Comparison of ENCODE assay signal across 1 cellular context in the genomic region with DNA sequence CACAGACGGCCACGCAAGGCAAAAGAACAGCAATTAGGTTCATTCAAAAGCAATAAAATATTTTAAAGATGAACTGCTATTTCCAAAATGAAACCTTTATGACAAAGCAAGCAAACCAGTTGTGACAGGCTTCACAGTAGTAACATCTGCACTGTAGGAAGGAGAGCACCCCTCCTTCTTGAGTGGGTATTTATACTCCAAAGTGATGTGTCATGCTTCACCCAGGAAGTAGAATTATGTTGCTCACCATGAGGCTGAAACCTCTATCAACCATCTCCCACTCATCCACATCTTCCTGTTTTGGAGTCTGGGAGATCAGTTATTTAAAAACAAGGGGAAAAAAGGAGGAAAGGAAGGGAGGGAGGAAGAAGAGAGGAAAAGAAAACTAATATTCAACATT.
TF ChIP-seq lines count a peak whose summit lies in the region.

No MANE protein-coding gene starts in this region.

TF ChIP-seq in K562, 482 proteins besides CTCF, POLR2A, EP300 and RAD21:
- no peak for TF ChIP-seq PTBP1 (IDR thresholded peaks at IDR 0.05; ENCODE audit: low read depth, low read length)
- 0 out of 2 replicates have a peak, but pooled peaks have one; percentile 29 for TF ChIP-seq ELF1 (tag; IDR thresholded peaks at IDR 0.05)
- TF ChIP-seq RBM17 (IDR thresholded peaks at IDR 0.05; ENCODE audit: borderline replicate concordance, low read depth, low read length): no peak
- TF ChIP-seq NR2C2 (CRISPR knock-in tag; IDR thresholded peaks at IDR 0.05): no peak
- TF ChIP-seq NR2C2 (tag; IDR thresholded peaks at IDR 0.05): peak; percentile 58
- no peak for TF ChIP-seq NR2C1 (IDR thresholded peaks at IDR 0.05)
- TF ChIP-seq NR2C1 (tag; IDR thresholded peaks at IDR 0.05): peak; percentile 40; the same call in 1 of the 2 replicates
- peak; percentile 72 for TF ChIP-seq MAFG (tag; conservative IDR thresholded peaks at IDR 0.05)
- TF ChIP-seq, protein P1, sequence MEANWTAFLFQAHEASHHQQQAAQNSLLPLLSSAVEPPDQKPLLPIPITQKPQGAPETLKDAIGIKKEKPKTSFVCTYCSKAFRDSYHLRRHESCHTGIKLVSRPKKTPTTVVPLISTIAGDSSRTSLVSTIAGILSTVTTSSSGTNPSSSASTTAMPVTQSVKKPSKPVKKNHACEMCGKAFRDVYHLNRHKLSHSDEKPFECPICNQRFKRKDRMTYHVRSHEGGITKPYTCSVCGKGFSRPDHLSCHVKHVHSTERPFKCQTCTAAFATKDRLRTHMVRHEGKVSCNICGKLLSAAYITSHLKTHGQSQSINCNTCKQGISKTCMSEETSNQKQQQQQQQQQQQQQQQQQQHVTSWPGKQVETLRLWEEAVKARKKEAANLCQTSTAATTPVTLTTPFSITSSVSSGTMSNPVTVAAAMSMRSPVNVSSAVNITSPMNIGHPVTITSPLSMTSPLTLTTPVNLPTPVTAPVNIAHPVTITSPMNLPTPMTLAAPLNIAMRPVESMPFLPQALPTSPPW (CRISPR knock-in tag; IDR thresholded peaks at IDR 0.05): peak; percentile 58; the same call in 1 of the 2 replicates
- TF ChIP-seq GABPA (tag; conservative IDR thresholded peaks at IDR 0.05; ENCODE audit: low read depth): peak; percentile 57
- peak; percentile 54 for TF ChIP-seq NFE2 (IDR thresholded peaks at IDR 0.05; ENCODE audit: low read depth)
- TF ChIP-seq ZNF766 (CRISPR knock-in tag; conservative IDR thresholded peaks at IDR 0.05): peak; percentile 45; the same call in 1 of the 2 replicates
- no peak for TF ChIP-seq RAD51 (IDR thresholded peaks at IDR 0.05; ENCODE audit: borderline replicate concordance, low read depth)
- no peak for TF ChIP-seq GATAD2A (IDR thresholded peaks at IDR 0.05)
- TF ChIP-seq BACH1 (tag; IDR thresholded peaks at IDR 0.05): 0 out of 2 replicates have a peak, but pooled peaks have one; percentile 36
